Comparison of ENCODE assay signal across 21 cellular contexts in genomic region chr9:107737610-107737986, GRCh38.
A peak's percentile ranks its signal among the peaks of the same experiment; 100 is the strongest.
DNase-seq lines count a peak whose midpoint lies in the region; ATAC-seq, FAIRE-seq and TF ChIP-seq lines count a peak whose summit lies in the region.
"Had no signal": no experiment of that assay in that cellular context is flagged by ENCODE, and none has a peak within 500 bp of the region (broad histone marks: within the 10 kb centered on the region; RNA-seq: fewer than 3 reads in every experiment).

No MANE protein-coding gene starts in this region.

- H3K27me3 Mint-ChIP-seq in WTC11 (ENCODE audit: low read depth), result no peaks in the 10 kb centered on the region; the same call in 1 of the 2 replicates
- H3K27me3 Mint-ChIP-seq: activated CD4-positive, alpha-beta memory T cell treated with anti-CD3 and anti-CD28 coated beads for 36 hours; memory B cell had no signal

- DNase-seq in WTC11 (ENCODE audit: low spot score), result no peak
- DNase-seq in keratinocyte (ENCODE audit: low read depth, low spot score), result no peak
- DNase-seq in smooth muscle cell (lab: John Stamatoyannopoulos, UW; ENCODE audit: unreplicated experiment), result no peak
- no peak for DNase-seq in HT-29 (ENCODE audit: low spot score)
- DNase-seq in DMS153 treated with DMSO at 0.1 percent for 48 hours (lab: John Stamatoyannopoulos, UW; ENCODE audit: unreplicated experiment), result no peak
- DNase-seq: activated CD4-positive, alpha-beta memory T cell treated with anti-CD3 and anti-CD28 coated beads for 36 hours; activated naive CD4-positive, alpha-beta T cell treated with anti-CD3 and anti-CD28 coated beads for 36 hours; activated T-cell treated with anti-CD3 and anti-CD28 coated beads, Interleukin-2, amount 50 U/mL, for 1 hour; NCI-H187; NCI-H446 treated with DMSO at 0.1 percent for 48 hours; RPMI8226; stimulated activated CD4-positive, alpha-beta T cell treated with anti-CD3 and anti-CD28 coated beads, Interleukin-12 subunit alpha, Interleukin-12 subunit beta, amount 100 ng/mL, for 4 hours had no signal

- H3K9me3 ChIP-seq in keratinocyte (ENCODE audit: control insufficient read depth, low read depth, low read length) (no peaks in the 10 kb centered on the region), smooth muscle cell (replicated peaks; ENCODE audit: low read depth) (no peaks in the 10 kb centered on the region)
- H3K9me3 ChIP-seq: HAP-1, prostate gland, tibial nerve had no signal

- H3K4me2 ChIP-seq in keratinocyte (ENCODE audit: control insufficient read depth, extremely low read depth, insufficient read depth, low read depth, low read length), result peak overlapping the region; percentile 75
- peak overlapping the region; percentile 50 for H3K4me2 ChIP-seq in smooth muscle cell

- peak overlapping the region; percentile 52 for H2AFZ ChIP-seq in keratinocyte (ENCODE audit: control insufficient read depth, low read length)
- H2AFZ ChIP-seq in smooth muscle cell (ENCODE audit: low read depth), result peak overlapping the region; percentile 90

- H3K27ac ChIP-seq in C4-2B (peak overlapping the region; percentile 76), keratinocyte (ENCODE audit: control insufficient read depth, insufficient read depth, low read length) (peak overlapping the region; percentile 98), smooth muscle cell (ENCODE audit: low read depth) (peak overlapping the region; percentile 91)

- H3K4me1 Mint-ChIP-seq in WTC11, result peaks cover 9% of the 10 kb centered on the region
- H3K4me1 Mint-ChIP-seq: memory B cell had no signal

- no peaks in the 10 kb centered on the region for H3K27me3 ChIP-seq in keratinocyte (ENCODE audit: control insufficient read depth, extremely low read depth, insufficient read depth, low read length)
- H3K27me3 ChIP-seq in smooth muscle cell (ENCODE audit: low read depth), result no peaks in the 10 kb centered on the region
- H3K27me3 ChIP-seq: tibial nerve had no signal

- H3K4me1 ChIP-seq in keratinocyte (ENCODE audit: control insufficient read depth, extremely low read depth, insufficient read depth, low read length) (peaks cover 57% of the 10 kb centered on the region), smooth muscle cell (ENCODE audit: low read depth) (no peaks in the 10 kb centered on the region)
- H3K4me1 ChIP-seq: HAP-1 had no signal

- TF ChIP-seq CTCF in C4-2B (conservative IDR thresholded peaks at IDR 0.05) (no peak), WTC11 (IDR thresholded peaks at IDR 0.05) (no peak), keratinocyte (optimal IDR thresholded peaks at IDR 0.05 in 1 of 3, IDR thresholded peaks at IDR 0.05 in 1 of 3, conservative IDR thresholded peaks at IDR 0.05 in 1 of 3; ENCODE audit: extremely low read depth in 1 of 3, insufficient read depth in 2 of 3, low read length in 3 of 3) (no peak), smooth muscle cell (IDR thresholded peaks at IDR 0.05; ENCODE audit: borderline replicate concordance, insufficient read depth, poor library complexity, severe bottlenecking) (no peak)

- H3K4me3 Mint-ChIP-seq in WTC11, result no peak overlapping the region
- H3K4me3 Mint-ChIP-seq: activated CD4-positive, alpha-beta memory T cell treated with anti-CD3 and anti-CD28 coated beads for 36 hours; activated naive CD4-positive, alpha-beta T cell treated with anti-CD3 and anti-CD28 coated beads for 36 hours; memory B cell; natural killer cell treated with Interleukin-12 subunit alpha and Interleukin-12 subunit beta and Interleukin-15 and Interleukin-18, amount 100 ng/mL, for 72 hours had no signal

- no peaks in the 10 kb centered on the region for H3K36me3 Mint-ChIP-seq in WTC11
- H3K36me3 Mint-ChIP-seq: activated CD4-positive, alpha-beta memory T cell treated with anti-CD3 and anti-CD28 coated beads for 36 hours; memory B cell; natural killer cell treated with Interleukin-12 subunit alpha and Interleukin-12 subunit beta and Interleukin-15 and Interleukin-18, amount 100 ng/mL, for 72 hours had no signal

- WGBS in smooth muscle cell (ENCODE audit: low lambda C conversion rate), result 77% methylated on average over 5 of the region's 5 CpGs

- no peak for FAIRE-seq in keratinocyte (lab: Jason Lieb, UNC)

- H3K79me2 ChIP-seq in keratinocyte (ENCODE audit: control insufficient read depth, insufficient read depth, low read length) (no peaks in the 10 kb centered on the region), smooth muscle cell (ENCODE audit: low read depth) (no peaks in the 10 kb centered on the region)

- H3K4me3 ChIP-seq in keratinocyte (ENCODE audit: control insufficient read depth in 2 of 3, extremely low read depth in 1 of 3, insufficient read depth in 2 of 3, low read depth in 1 of 3, low read length in 3 of 3) (peak overlapping the region in 2 of 3 experiments; percentile 42 to 53), smooth muscle cell (no peak overlapping the region)
- H3K4me3 ChIP-seq: coronary artery, HAP-1, prostate gland, tibial nerve had no signal

- H3K27ac Mint-ChIP-seq in WTC11, result peak overlapping the region; percentile 20; the same call in 1 of the 2 replicates
- H3K27ac Mint-ChIP-seq: activated CD4-positive, alpha-beta memory T cell treated with anti-CD3 and anti-CD28 coated beads for 36 hours; activated naive CD4-positive, alpha-beta T cell treated with anti-CD3 and anti-CD28 coated beads for 36 hours; memory B cell; natural killer cell treated with Interleukin-12 subunit alpha and Interleukin-12 subunit beta and Interleukin-15 and Interleukin-18, amount 100 ng/mL, for 72 hours had no signal

- ATAC-seq in WTC11 (no peak), GM19023 (IDR thresholded peaks at IDR 0.05; ENCODE audit: unreplicated experiment) (no peak), GM19395 (IDR thresholded peaks at IDR 0.05; ENCODE audit: unreplicated experiment) (no peak)
- ATAC-seq: natural killer cell treated with Interleukin-12 subunit alpha and Interleukin-12 subunit beta and Interleukin-15 and Interleukin-18, amount 100 ng/mL, for 72 hours had no signal

- no peaks in the 10 kb centered on the region for H3K9me3 Mint-ChIP-seq in WTC11
- H3K9me3 Mint-ChIP-seq: activated CD4-positive, alpha-beta memory T cell treated with anti-CD3 and anti-CD28 coated beads for 36 hours; activated naive CD4-positive, alpha-beta T cell treated with anti-CD3 and anti-CD28 coated beads for 36 hours; memory B cell; natural killer cell treated with Interleukin-12 subunit alpha and Interleukin-12 subunit beta and Interleukin-15 and Interleukin-18, amount 100 ng/mL, for 72 hours had no signal

- H4K20me1 ChIP-seq in keratinocyte (ENCODE audit: control insufficient read depth, extremely low read depth, insufficient read depth, low read length) (no peaks in the 10 kb centered on the region), smooth muscle cell (ENCODE audit: low read depth) (no peaks in the 10 kb centered on the region)

- CTCF ChIA-PET in WTC11 (lab: Charles Lee), result no interaction called here

- H3F3A ChIP-seq in smooth muscle cell (ENCODE audit: low read depth), result no peaks in the 10 kb centered on the region

- dilution Hi-C loops in keratinocyte (cut with MboI; ENCODE audit: extremely low pct_ligation_motif_present, low sequenced_read_pairs), result no loop called here

- peaks cover 2% of the 10 kb centered on the region for H3K9me1 ChIP-seq in keratinocyte (ENCODE audit: control insufficient read depth, extremely low read depth, insufficient read depth, low read length)

- POLR2A ChIA-PET in WTC11 (lab: Charles Lee), result no interaction called here

- H3K36me3 ChIP-seq in keratinocyte (ENCODE audit: control insufficient read depth in 2 of 2, extremely low read depth in 1 of 2, insufficient read depth in 2 of 2, low read length in 2 of 2) (no peaks in the 10 kb centered on the region), smooth muscle cell (ENCODE audit: low read depth) (no peaks in the 10 kb centered on the region)
- H3K36me3 ChIP-seq: HAP-1, prostate gland, tibial nerve had no signal

- H3K9ac ChIP-seq in keratinocyte (ENCODE audit: control insufficient read depth, extremely low read depth, insufficient read depth, low read length) (peak overlapping the region; percentile 79), smooth muscle cell (ENCODE audit: low read depth) (peak overlapping the region; percentile 83)

TF ChIP-seq in WTC11, 78 proteins besides CTCF, POLR2A, EP300 and RAD21 (continues in another document):
- no peak for TF ChIP-seq HMGA2 (CRISPR knock-in tag; IDR thresholded peaks at IDR 0.05)
- no peak for TF ChIP-seq ESRRA (CRISPR knock-in tag; IDR thresholded peaks at IDR 0.05; ENCODE audit: borderline replicate concordance)
- no peak for TF ChIP-seq MAX (CRISPR knock-in tag; IDR thresholded peaks at IDR 0.05)
- no peak for TF ChIP-seq CBFB (CRISPR knock-in tag; IDR thresholded peaks at IDR 0.05; ENCODE audit: low read depth)
- no peak for TF ChIP-seq IRF1 (CRISPR knock-in tag; IDR thresholded peaks at IDR 0.05)
- TF ChIP-seq SP1 (CRISPR knock-in tag; conservative IDR thresholded peaks at IDR 0.05), result no peak
- TF ChIP-seq ZNF138 (CRISPR knock-in tag; conservative IDR thresholded peaks at IDR 0.05), result no peak
- no peak for TF ChIP-seq ATF3 (CRISPR knock-in tag; conservative IDR thresholded peaks at IDR 0.05)
- no peak for TF ChIP-seq ZNF219 (CRISPR knock-in tag; IDR thresholded peaks at IDR 0.05; ENCODE audit: borderline replicate concordance)
